In the genomic region with DNA sequence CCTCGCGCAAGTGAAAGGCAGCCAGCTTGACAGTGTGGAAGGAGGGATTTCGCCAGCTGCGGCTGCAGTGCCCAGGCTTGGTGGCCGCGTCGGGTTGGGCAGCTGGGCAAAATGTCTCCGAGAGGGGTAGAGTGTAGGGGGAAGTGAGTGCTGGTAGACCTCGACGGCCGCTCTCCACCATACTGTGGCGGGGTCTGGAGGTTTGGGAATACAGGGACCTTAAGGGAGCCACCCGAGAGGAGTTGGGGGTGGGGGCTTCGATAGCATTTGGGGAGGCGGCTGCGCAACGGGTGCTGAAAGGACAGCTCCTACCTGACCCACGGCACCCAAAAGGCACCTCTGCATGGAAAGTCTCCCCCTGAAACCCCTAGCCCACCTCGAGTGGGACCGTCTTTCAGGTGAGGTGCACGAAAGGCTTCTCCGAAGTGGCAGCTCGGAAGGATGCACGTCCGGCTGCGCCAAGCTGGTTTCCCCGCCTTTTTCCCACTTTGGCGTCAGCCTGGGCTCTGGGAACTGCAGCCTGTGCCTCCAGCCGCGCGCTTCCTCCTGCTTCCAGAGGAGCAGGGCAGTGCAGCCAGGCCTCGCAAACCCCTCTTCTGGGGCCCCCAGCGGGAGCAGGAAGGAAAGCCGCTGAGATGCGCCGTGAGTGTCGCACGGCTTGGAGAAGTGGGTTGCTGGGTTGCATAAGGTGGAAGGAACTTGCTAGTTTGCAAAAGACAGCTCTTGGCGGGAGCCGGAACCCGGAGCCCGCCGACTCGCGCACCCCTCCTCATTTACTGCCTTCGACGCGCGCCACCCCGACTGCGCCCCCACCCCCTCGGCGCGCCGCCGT, we compare ENCODE assay signal across 8 cellular contexts. TPM values are rescaled to one million over a fixed set of nuclear protein-coding genes. Genes with fewer than 3 reads are reported as not detected.
DNase-seq lines count a peak whose midpoint lies in the region; ATAC-seq and TF ChIP-seq lines count a peak whose summit lies in the region.

No MANE protein-coding gene starts in this region.

- TF ChIP-seq CTCF in body of pancreas (IDR thresholded peaks at IDR 0.05) (no peak), gastrocnemius medialis (IDR thresholded peaks at IDR 0.05 in 4 of 5, conservative IDR thresholded peaks at IDR 0.05 in 1 of 5) (no peak)

- intact Hi-C loops in body of pancreas (cut with DNase I) = no loop called here
- intact Hi-C loops in gastrocnemius medialis (cut with DNase I; ENCODE audit: low total_unique reads) = no loop called here

- peak; percentile 11 for ATAC-seq in GM21576 (IDR thresholded peaks at IDR 0.05; ENCODE audit: unreplicated experiment)
- peak; percentile 49 for ATAC-seq in body of pancreas
- peak in 1 of 2 donors; percentile 31 for ATAC-seq in gastrocnemius medialis
- ATAC-seq in HG02588 (IDR thresholded peaks at IDR 0.05; ENCODE audit: unreplicated experiment) = no peak

- TF ChIP-seq POLR2A in body of pancreas (IDR thresholded peaks at IDR 0.05) = peak in 2 of 3 donors; percentile 56 to 58
- TF ChIP-seq POLR2A in gastrocnemius medialis (IDR thresholded peaks at IDR 0.05) = no peak

- H3K27me3 ChIP-seq in body of pancreas (no peaks in the 10 kb centered on the region), iPS-15b (ENCODE audit: control insufficient read depth, insufficient read depth, low read length) (no peaks in the 10 kb centered on the region), gastrocnemius medialis (no peaks in the 10 kb centered on the region)

- H3K27ac ChIP-seq in body of pancreas = peak overlapping the region; percentile 93 to 100 (median 100)
- peak overlapping the region; percentile 93 to 100 (median 100) for H3K27ac ChIP-seq in gastrocnemius medialis

- H3K9ac ChIP-seq in iPS-15b (ENCODE audit: low read depth, low read length) = peak overlapping the region; percentile 41

- H3K36me3 ChIP-seq in body of pancreas (replicated peaks in 1 of 2; ENCODE audit: insufficient read depth in 1 of 2, low read depth in 2 of 2) = peaks cover 0 to 6% of the 10 kb centered on the region in 2 donors
- H3K36me3 ChIP-seq in iPS-15b (ENCODE audit: control insufficient read depth, insufficient read depth, low read length) = peaks cover 35% of the 10 kb centered on the region
- H3K36me3 ChIP-seq in gastrocnemius medialis = peaks cover 5 to 32% of the 10 kb centered on the region in 2 donors

- 0% methylated on average over 27 to 50 of the region's 56 CpGs for WGBS in body of pancreas, 2 donors

- peaks cover 38% of the 10 kb centered on the region for H3K4me1 ChIP-seq in body of pancreas
- peaks cover 16% of the 10 kb centered on the region for H3K4me1 ChIP-seq in iPS-15b (ENCODE audit: control insufficient read depth, insufficient read depth, low read length)
- H3K4me1 ChIP-seq in gastrocnemius medialis = peaks cover 29 to 33% of the 10 kb centered on the region in 2 donors

- in situ Hi-C loops in gastrocnemius medialis (cut with MboI; ENCODE audit: low sequenced_read_pairs in 4 of 4) = no loop called here

- H3K9me3 ChIP-seq in body of pancreas (no peaks in the 10 kb centered on the region), iPS-15b (ENCODE audit: control insufficient read depth, insufficient read depth, low read length) (no peaks in the 10 kb centered on the region), gastrocnemius medialis (no peaks in the 10 kb centered on the region)

- DNase-seq in DMS53 treated with DMSO at 0.1 percent for 48 hours (lab: John Stamatoyannopoulos, UW; ENCODE audit: unreplicated experiment) = peak; percentile 77
- peak; percentile 81 for DNase-seq in LHCN-M2 (ENCODE audit: low read depth)
- DNase-seq in SKM-1 (lab: John Stamatoyannopoulos, UW; ENCODE audit: unreplicated experiment) = peak; percentile 98
- DNase-seq in body of pancreas = peak; percentile 72 to 83 (median 74)
- DNase-seq in gastrocnemius medialis = peak; percentile 17 to 45

- H3K4me3 ChIP-seq in body of pancreas (peak overlapping the region; percentile 72 to 83), iPS-15b (ENCODE audit: low read depth, low read length) (peak overlapping the region; percentile 80), gastrocnemius medialis (peak overlapping the region; percentile 71 to 100 (median 94))

RNA-seq across cellular contexts. Expression of a gene that starts 0.5 kb away (rescaled TPM):
- total RNA-seq in LHCN-M2 (2014; rRNA removed) = 653 and 722 TPM in 2 replicates
- 639 TPM for polyA plus RNA-seq in LHCN-M2 (2012)
- total RNA-seq in body of pancreas = 100 to 1,000 TPM in 1 of 2 donors, 10 to 100 TPM in 1; 75.8 to 120 TPM
- 100 to 1,000 TPM in 1 of 4 donors, 10 to 100 TPM in 3; 68.2 to 136 (median 88.4) TPM for total RNA-seq in gastrocnemius medialis

RNA-seq across cellular contexts. Expression of a gene that starts 39.6 kb away (rescaled TPM):
- total RNA-seq in LHCN-M2 (2014; rRNA removed) (46.7 and 52.2 TPM in 2 replicates), body of pancreas (10 to 100 TPM; 21.3 to 52.4 TPM), gastrocnemius medialis (10 to 100 TPM; 12.1 to 30.7 (median 22.3) TPM)
- polyA plus RNA-seq in LHCN-M2 (2012) = 51.2 TPM

RNA-seq across cellular contexts. Expression of a gene that starts 57.8 kb away (rescaled TPM):
- total RNA-seq in LHCN-M2 (2014; rRNA removed) (5.7 and 7.2 TPM in 2 replicates), body of pancreas (10 to 100 TPM; 20.1 to 30.4 TPM), gastrocnemius medialis (1 to 10 TPM; 1.5 to 3.5 (median 3.0) TPM)
- 1.2 TPM for polyA plus RNA-seq in LHCN-M2 (2012)

Comparison
In these comparisons a context has a peak if more than half of its experiments do, and no peak if none do; other contexts are left out.
1. DNase-seq: peak in every context shown above with its lines; median percentile 98 in SKM-1; 81 in LHCN-M2; 77 in DMS53 treated with DMSO at 0.1 percent for 48 hours; 74 in body of pancreas; 31 in gastrocnemius medialis.
2. POLR2A ChIP-seq: peak in body of pancreas (2 of 3); none in gastrocnemius medialis (0 of 2).
3. Peak in every context shown above with its lines, with median percentiles within 50 percentile points of each other: H3K4me3 ChIP-seq.